Comparison of ENCODE assay signal across 21 cellular contexts in genomic region chr1:37635309-37635902, GRCh38. TPM values are rescaled to one million over a fixed set of nuclear protein-coding genes. Genes with fewer than 3 reads are reported as not detected.
DNase-seq lines count a peak whose midpoint lies in the region; ATAC-seq and TF ChIP-seq lines count a peak whose summit lies in the region.
"Had no signal": no experiment of that assay in that cellular context is flagged by ENCODE, and none has a peak within 500 bp of the region (broad histone marks: within the 10 kb centered on the region; RNA-seq: fewer than 3 reads in every experiment).

No MANE protein-coding gene starts in this region.

- no peaks in the 10 kb centered on the region for H3K36me3 ChIP-seq in CD8-positive, alpha-beta memory T cell (ENCODE audit: insufficient read depth, low read length)
- H3K36me3 ChIP-seq in WERI-Rb-1 (no peaks in the 10 kb centered on the region), iPS-20b (ENCODE audit: insufficient read depth, low read depth, low read length) (no peaks in the 10 kb centered on the region)
- H3K36me3 ChIP-seq: prostate gland had no signal

- no peak overlapping the region for H3K27ac ChIP-seq in CD8-positive, alpha-beta memory T cell (ENCODE audit: low read depth, low read length)
- H3K27ac ChIP-seq in WERI-Rb-1: no peak overlapping the region
- H3K27ac ChIP-seq in iPS-20b (ENCODE audit: low read length): no peak overlapping the region
- H3K27ac ChIP-seq: prostate gland had no signal

- H3K27me3 Mint-ChIP-seq in CD8-positive, alpha-beta memory T cell: peaks cover 48 to 56% of the 10 kb centered on the region in 2 donors
- H3K27me3 Mint-ChIP-seq in progenitor cell of endocrine pancreas: peaks cover 39% of the 10 kb centered on the region

- CTCF ChIA-PET in CD8-positive, alpha-beta memory T cell (lab: Charles Lee): no interaction called here

- no peaks in the 10 kb centered on the region for H3K4me1 ChIP-seq in CD8-positive, alpha-beta memory T cell (ENCODE audit: insufficient read depth, low read length)
- peaks cover 8% of the 10 kb centered on the region; the same call in 1 of the 2 replicates for H3K4me1 ChIP-seq in iPS-20b (ENCODE audit: insufficient read depth, low read length)
- H3K4me1 ChIP-seq: prostate gland had no signal

- H3K27me3 ChIP-seq in CD8-positive, alpha-beta memory T cell (ENCODE audit: insufficient read depth, low read length, poor library complexity, severe bottlenecking): peaks cover 48% of the 10 kb centered on the region
- no peaks in the 10 kb centered on the region for H3K27me3 ChIP-seq in WERI-Rb-1 (ENCODE audit: insufficient read depth, low read depth, severe bottlenecking)
- H3K27me3 ChIP-seq in iPS-20b (ENCODE audit: insufficient read depth, low read length): peaks cover 100% of the 10 kb centered on the region

- no peak for ATAC-seq in HG02763 (IDR thresholded peaks at IDR 0.05; ENCODE audit: unreplicated experiment)

- DNase-seq in CD8-positive, alpha-beta memory T cell: no peak
- DNase-seq in WERI-Rb-1 (no peak), progenitor cell of endocrine pancreas (ENCODE audit: low spot score, unreplicated experiment) (no peak), NCI-H345 (lab: John Stamatoyannopoulos, UW) (no peak), putamen (ENCODE audit: low spot score) (no peak), NCI-H1105 (lab: John Stamatoyannopoulos, UW) (no peak)
- DNase-seq: activated CD4-positive, alpha-beta T cell treated with anti-CD3 and anti-CD28 coated beads, Interleukin-2, amount 50 U/mL, for 4 hours; anterior cingulate cortex; immature natural killer cell; left ventricle myocardium superior; NCI-H1436; SHP77; stimulated activated CD4-positive, alpha-beta T cell treated with anti-CD3 and anti-CD28 coated beads, Interleukin-4, amount 100 ng/mL, for 4 hours; substantia nigra had no signal

- H3K9ac ChIP-seq in iPS-20b (ENCODE audit: low read depth, low read length): no peak overlapping the region

- no peaks in the 10 kb centered on the region for H3K9me3 ChIP-seq in CD8-positive, alpha-beta memory T cell (ENCODE audit: low read length)
- no peaks in the 10 kb centered on the region for H3K9me3 ChIP-seq in WERI-Rb-1 (ENCODE audit: severe bottlenecking)
- H3K9me3 ChIP-seq in iPS-20b (ENCODE audit: insufficient read depth, low read depth, low read length): no peaks in the 10 kb centered on the region
- H3K9me3 ChIP-seq: prostate gland had no signal

- H3K4me3 ChIP-seq in CD8-positive, alpha-beta memory T cell (ENCODE audit: low read length): no peak overlapping the region
- H3K4me3 ChIP-seq in WERI-Rb-1 (ENCODE audit: low read depth, low read length) (peak overlapping the region; percentile 68), iPS-20b (ENCODE audit: low read length) (peak overlapping the region; percentile 54; the same call in 1 of the 2 replicates)

- no peaks in the 10 kb centered on the region for H3K36me3 Mint-ChIP-seq in CD8-positive, alpha-beta memory T cell
- no peaks in the 10 kb centered on the region for H3K36me3 Mint-ChIP-seq in progenitor cell of endocrine pancreas (ENCODE audit: insufficient read depth)
- H3K36me3 Mint-ChIP-seq: immature natural killer cell had no signal

- TF ChIP-seq CTCF in WERI-Rb-1 (IDR thresholded peaks at IDR 0.05; ENCODE audit: low read depth, low read length) (no peak), progenitor cell of endocrine pancreas (IDR thresholded peaks at IDR 0.05; ENCODE audit: unreplicated experiment) (no peak)

- peak overlapping the region in 5 of 7 donors; percentile 50 to 78 (median 57) for H3K4me3 Mint-ChIP-seq in CD8-positive, alpha-beta memory T cell
- peak overlapping the region; percentile 40 for H3K4me3 Mint-ChIP-seq in progenitor cell of endocrine pancreas (ENCODE audit: low read depth)
- H3K4me3 Mint-ChIP-seq: central memory CD8-positive, alpha-beta T cell; immature natural killer cell had no signal

- no peaks in the 10 kb centered on the region for H3K9me3 Mint-ChIP-seq in CD8-positive, alpha-beta memory T cell
- H3K9me3 Mint-ChIP-seq in progenitor cell of endocrine pancreas (ENCODE audit: low read depth): no peaks in the 10 kb centered on the region
- H3K9me3 Mint-ChIP-seq: central memory CD8-positive, alpha-beta T cell; immature natural killer cell had no signal

- peaks cover 4 to 20% (median 5%) of the 10 kb centered on the region in 3 donors for H3K4me1 Mint-ChIP-seq in CD8-positive, alpha-beta memory T cell
- H3K4me1 Mint-ChIP-seq in progenitor cell of endocrine pancreas (ENCODE audit: low read depth): peaks cover 3% of the 10 kb centered on the region

- POLR2A ChIA-PET in CD8-positive, alpha-beta memory T cell (lab: Charles Lee): no interaction called here

- H3K27ac Mint-ChIP-seq in CD8-positive, alpha-beta memory T cell: no peak overlapping the region
- no peak overlapping the region for H3K27ac Mint-ChIP-seq in progenitor cell of endocrine pancreas
- H3K27ac Mint-ChIP-seq: immature natural killer cell had no signal

RNA-seq across cellular contexts. Expression of gene RSPO1, which starts 0.7 kb away (rescaled TPM):
- not detected for total RNA-seq in CD8-positive, alpha-beta memory T cell
- not detected for polyA plus RNA-seq in CD8-positive, alpha-beta memory T cell
- not detected in 2 replicates for total RNA-seq in progenitor cell of endocrine pancreas
- total RNA-seq: HT1080, OCI-LY7, smooth muscle cell had no signal
- polyA plus RNA-seq: immature natural killer cell, smooth muscle cell had no signal

RNA-seq across cellular contexts. Expression of gene GNL2, which starts 39.7 kb away (rescaled TPM):
- total RNA-seq in CD8-positive, alpha-beta memory T cell: 10 to 100 TPM; 83.4 to 85.3 TPM
- polyA plus RNA-seq in CD8-positive, alpha-beta memory T cell: 53.4 TPM
- total RNA-seq in progenitor cell of endocrine pancreas: 50.0 and 55.0 TPM in 2 replicates

RNA-seq across cellular contexts. Expression of gene CDCA8, which starts 56.9 kb away (rescaled TPM):
- total RNA-seq in CD8-positive, alpha-beta memory T cell: 10 to 100 TPM; 37.4 to 39.6 TPM
- polyA plus RNA-seq in CD8-positive, alpha-beta memory T cell: 2.4 TPM
- 19.3 and 20.6 TPM in 2 replicates for total RNA-seq in progenitor cell of endocrine pancreas
